ENCODE assay signal across 1 cellular context in the genomic region with DNA sequence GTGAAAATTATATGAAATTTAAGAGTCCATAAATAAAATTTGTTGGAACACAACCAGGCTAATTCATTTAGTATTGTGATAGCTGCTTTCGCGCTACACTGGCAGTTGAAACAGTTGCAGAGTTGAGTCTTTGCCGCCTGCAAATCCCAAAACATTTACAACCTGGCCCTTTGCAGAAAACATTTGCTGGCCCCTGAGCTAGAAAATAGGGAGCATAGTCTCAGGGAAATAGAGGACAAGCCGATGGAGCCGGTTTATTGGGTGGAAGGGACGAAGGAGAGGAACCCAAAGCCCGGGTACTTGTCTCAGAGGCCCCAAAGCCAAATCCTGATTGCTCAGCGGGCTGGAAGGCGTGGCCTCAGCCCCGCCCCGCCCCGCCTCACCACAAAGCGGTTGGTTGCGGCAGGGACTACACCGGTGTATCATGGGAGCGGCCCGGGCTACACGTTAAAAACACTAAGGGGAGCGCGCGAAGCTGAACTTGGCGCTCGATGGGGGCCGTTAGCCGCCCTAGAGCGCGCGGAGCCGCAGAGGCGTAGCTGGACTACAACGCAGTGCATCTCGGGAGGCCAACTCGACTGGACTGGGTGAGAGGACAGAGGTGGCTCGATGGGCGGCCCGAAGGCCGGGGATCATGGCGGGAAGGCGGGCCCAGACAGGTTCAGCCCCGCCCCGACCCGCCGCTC.
TF ChIP-seq lines count a peak whose summit lies in the region.

No MANE protein-coding gene starts in this region.

TF ChIP-seq in HepG2, 621 proteins besides CTCF, POLR2A, EP300 and RAD21 (continued from another document and continues in another):
- TF ChIP-seq, protein P1, sequence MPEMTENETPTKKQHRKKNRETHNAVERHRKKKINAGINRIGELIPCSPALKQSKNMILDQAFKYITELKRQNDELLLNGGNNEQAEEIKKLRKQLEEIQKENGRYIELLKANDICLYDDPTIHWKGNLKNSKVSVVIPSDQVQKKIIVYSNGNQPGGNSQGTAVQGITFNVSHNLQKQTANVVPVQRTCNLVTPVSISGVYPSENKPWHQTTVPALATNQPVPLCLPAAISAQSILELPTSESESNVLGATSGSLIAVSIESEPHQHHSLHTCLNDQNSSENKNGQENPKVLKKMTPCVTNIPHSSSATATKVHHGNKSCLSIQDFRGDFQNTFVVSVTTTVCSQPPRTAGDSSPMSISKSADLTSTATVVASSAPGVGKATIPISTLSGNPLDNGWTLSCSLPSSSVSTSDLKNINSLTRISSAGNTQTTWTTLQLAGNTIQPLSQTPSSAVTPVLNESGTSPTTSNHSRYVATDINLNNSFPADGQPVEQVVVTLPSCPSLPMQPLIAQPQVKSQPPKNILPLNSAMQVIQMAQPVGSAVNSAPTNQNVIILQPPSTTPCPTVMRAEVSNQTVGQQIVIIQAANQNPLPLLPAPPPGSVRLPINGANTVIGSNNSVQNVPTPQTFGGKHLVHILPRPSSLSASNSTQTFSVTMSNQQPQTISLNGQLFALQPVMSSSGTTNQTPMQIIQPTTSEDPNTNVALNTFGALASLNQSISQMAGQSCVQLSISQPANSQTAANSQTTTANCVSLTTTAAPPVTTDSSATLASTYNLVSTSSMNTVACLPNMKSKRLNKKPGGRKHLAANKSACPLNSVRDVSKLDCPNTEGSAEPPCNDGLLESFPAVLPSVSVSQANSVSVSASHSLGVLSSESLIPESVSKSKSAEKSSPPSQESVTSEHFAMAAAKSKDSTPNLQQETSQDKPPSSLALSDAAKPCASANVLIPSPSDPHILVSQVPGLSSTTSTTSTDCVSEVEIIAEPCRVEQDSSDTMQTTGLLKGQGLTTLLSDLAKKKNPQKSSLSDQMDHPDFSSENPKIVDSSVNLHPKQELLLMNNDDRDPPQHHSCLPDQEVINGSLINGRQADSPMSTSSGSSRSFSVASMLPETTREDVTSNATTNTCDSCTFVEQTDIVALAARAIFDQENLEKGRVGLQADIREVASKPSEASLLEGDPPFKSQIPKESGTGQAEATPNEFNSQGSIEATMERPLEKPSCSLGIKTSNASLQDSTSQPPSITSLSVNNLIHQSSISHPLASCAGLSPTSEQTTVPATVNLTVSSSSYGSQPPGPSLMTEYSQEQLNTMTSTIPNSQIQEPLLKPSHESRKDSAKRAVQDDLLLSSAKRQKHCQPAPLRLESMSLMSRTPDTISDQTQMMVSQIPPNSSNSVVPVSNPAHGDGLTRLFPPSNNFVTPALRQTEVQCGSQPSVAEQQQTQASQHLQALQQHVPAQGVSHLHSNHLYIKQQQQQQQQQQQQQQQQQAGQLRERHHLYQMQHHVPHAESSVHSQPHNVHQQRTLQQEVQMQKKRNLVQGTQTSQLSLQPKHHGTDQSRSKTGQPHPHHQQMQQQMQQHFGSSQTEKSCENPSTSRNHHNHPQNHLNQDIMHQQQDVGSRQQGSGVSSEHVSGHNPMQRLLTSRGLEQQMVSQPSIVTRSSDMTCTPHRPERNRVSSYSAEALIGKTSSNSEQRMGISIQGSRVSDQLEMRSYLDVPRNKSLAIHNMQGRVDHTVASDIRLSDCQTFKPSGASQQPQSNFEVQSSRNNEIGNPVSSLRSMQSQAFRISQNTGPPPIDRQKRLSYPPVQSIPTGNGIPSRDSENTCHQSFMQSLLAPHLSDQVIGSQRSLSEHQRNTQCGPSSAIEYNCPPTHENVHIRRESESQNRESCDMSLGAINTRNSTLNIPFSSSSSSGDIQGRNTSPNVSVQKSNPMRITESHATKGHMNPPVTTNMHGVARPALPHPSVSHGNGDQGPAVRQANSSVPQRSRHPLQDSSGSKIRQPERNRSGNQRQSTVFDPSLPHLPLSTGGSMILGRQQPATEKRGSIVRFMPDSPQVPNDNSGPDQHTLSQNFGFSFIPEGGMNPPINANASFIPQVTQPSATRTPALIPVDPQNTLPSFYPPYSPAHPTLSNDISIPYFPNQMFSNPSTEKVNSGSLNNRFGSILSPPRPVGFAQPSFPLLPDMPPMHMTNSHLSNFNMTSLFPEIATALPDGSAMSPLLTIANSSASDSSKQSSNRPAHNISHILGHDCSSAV (CRISPR knock-in tag; IDR thresholded peaks at IDR 0.05; ENCODE audit: borderline replicate concordance): no peak
- TF ChIP-seq MTA3 (CRISPR knock-in tag; IDR thresholded peaks at IDR 0.05): no peak
- no peak for TF ChIP-seq SRY (CRISPR knock-in tag; IDR thresholded peaks at IDR 0.05)
- TF ChIP-seq, protein P2, sequence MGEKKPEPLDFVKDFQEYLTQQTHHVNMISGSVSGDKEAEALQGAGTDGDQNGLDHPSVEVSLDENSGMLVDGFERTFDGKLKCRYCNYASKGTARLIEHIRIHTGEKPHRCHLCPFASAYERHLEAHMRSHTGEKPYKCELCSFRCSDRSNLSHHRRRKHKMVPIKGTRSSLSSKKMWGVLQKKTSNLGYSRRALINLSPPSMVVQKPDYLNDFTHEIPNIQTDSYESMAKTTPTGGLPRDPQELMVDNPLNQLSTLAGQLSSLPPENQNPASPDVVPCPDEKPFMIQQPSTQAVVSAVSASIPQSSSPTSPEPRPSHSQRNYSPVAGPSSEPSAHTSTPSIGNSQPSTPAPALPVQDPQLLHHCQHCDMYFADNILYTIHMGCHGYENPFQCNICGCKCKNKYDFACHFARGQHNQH (CRISPR knock-in tag; IDR thresholded peaks at IDR 0.05): peak; percentile 31; the same call in 1 of the 2 replicates
- TF ChIP-seq, protein P3, sequence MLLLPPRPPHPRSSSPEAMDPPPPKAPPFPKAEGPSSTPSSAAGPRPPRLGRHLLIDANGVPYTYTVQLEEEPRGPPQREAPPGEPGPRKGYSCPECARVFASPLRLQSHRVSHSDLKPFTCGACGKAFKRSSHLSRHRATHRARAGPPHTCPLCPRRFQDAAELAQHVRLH (CRISPR knock-in tag; IDR thresholded peaks at IDR 0.05; ENCODE audit: borderline replicate concordance, low read depth): no peak
- no peak for TF ChIP-seq ZNF136 (CRISPR knock-in tag; IDR thresholded peaks at IDR 0.05; ENCODE audit: low read depth)
- TF ChIP-seq NFIB (CRISPR knock-in tag; IDR thresholded peaks at IDR 0.05; ENCODE audit: borderline replicate concordance): no peak
- TF ChIP-seq, protein P4, sequence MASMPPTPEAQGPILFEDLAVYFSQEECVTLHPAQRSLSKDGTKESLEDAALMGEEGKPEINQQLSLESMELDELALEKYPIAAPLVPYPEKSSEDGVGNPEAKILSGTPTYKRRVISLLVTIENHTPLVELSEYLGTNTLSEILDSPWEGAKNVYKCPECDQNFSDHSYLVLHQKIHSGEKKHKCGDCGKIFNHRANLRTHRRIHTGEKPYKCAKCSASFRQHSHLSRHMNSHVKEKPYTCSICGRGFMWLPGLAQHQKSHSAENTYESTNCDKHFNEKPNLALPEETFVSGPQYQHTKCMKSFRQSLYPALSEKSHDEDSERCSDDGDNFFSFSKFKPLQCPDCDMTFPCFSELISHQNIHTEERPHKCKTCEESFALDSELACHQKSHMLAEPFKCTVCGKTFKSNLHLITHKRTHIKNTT (CRISPR knock-in tag; IDR thresholded peaks at IDR 0.05): no peak
- no peak for TF ChIP-seq EED (CRISPR knock-in tag; IDR thresholded peaks at IDR 0.05)
- TF ChIP-seq GATAD2A (CRISPR knock-in tag; IDR thresholded peaks at IDR 0.05): peak; percentile 49
- TF ChIP-seq NFKB2 (CRISPR knock-in tag; IDR thresholded peaks at IDR 0.05; ENCODE audit: borderline replicate concordance): peak; percentile 70; the same call in 1 of the 2 replicates
- TF ChIP-seq HNF4G (IDR thresholded peaks at IDR 0.05; ENCODE audit: borderline replicate concordance, low read depth, low read length): no peak
- TF ChIP-seq HNF4G (CRISPR knock-in tag; IDR thresholded peaks at IDR 0.05; ENCODE audit: borderline replicate concordance, low read depth): no peak
- TF ChIP-seq ZNF652 (CRISPR knock-in tag; IDR thresholded peaks at IDR 0.05; ENCODE audit: borderline replicate concordance, low read depth): no peak
- peak; percentile 43; the same call in 1 of the 2 replicates for TF ChIP-seq NCOA2 (CRISPR knock-in tag; IDR thresholded peaks at IDR 0.05)
- TF ChIP-seq KDM5B (CRISPR knock-in tag; IDR thresholded peaks at IDR 0.05; ENCODE audit: borderline replicate concordance): peak; percentile 32; the same call in 1 of the 2 replicates
- TF ChIP-seq, protein P5, sequence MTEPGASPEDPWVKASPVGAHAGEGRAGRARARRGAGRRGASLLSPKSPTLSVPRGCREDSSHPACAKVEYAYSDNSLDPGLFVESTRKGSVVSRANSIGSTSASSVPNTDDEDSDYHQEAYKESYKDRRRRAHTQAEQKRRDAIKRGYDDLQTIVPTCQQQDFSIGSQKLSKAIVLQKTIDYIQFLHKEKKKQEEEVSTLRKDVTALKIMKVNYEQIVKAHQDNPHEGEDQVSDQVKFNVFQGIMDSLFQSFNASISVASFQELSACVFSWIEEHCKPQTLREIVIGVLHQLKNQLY (CRISPR knock-in tag; IDR thresholded peaks at IDR 0.05): no peak
- TF ChIP-seq ZNF782 (CRISPR knock-in tag; IDR thresholded peaks at IDR 0.05; ENCODE audit: borderline replicate concordance): no peak
- TF ChIP-seq ZNF230 (CRISPR knock-in tag; IDR thresholded peaks at IDR 0.05): no peak
- TF ChIP-seq ZNF484 (CRISPR knock-in tag; IDR thresholded peaks at IDR 0.05; ENCODE audit: borderline replicate concordance, low read depth): no peak
- TF ChIP-seq EZH2 (conservative IDR thresholded peaks at IDR 0.05; ENCODE audit: low read depth, low read length): no peak
- no peak for TF ChIP-seq STAT5B (CRISPR knock-in tag; IDR thresholded peaks at IDR 0.05)
- no peak for TF ChIP-seq ZNF431 (CRISPR knock-in tag; IDR thresholded peaks at IDR 0.05; ENCODE audit: borderline replicate concordance, low read depth)
- TF ChIP-seq, protein P6, sequence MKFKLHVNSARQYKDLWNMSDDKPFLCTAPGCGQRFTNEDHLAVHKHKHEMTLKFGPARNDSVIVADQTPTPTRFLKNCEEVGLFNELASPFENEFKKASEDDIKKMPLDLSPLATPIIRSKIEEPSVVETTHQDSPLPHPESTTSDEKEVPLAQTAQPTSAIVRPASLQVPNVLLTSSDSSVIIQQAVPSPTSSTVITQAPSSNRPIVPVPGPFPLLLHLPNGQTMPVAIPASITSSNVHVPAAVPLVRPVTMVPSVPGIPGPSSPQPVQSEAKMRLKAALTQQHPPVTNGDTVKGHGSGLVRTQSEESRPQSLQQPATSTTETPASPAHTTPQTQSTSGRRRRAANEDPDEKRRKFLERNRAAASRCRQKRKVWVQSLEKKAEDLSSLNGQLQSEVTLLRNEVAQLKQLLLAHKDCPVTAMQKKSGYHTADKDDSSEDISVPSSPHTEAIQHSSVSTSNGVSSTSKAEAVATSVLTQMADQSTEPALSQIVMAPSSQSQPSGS (CRISPR knock-in tag; IDR thresholded peaks at IDR 0.05): peak; percentile 62; the same call in 1 of the 2 replicates
- TF ChIP-seq ZNF607 (CRISPR knock-in tag; IDR thresholded peaks at IDR 0.05; ENCODE audit: borderline replicate concordance): no peak
- no peak for TF ChIP-seq ZNF20 (CRISPR knock-in tag; IDR thresholded peaks at IDR 0.05)
- TF ChIP-seq ZNF441 (CRISPR knock-in tag; IDR thresholded peaks at IDR 0.05; ENCODE audit: borderline replicate concordance): peak; percentile 20; the same call in 1 of the 2 replicates
- TF ChIP-seq ZNF12 (CRISPR knock-in tag; IDR thresholded peaks at IDR 0.05): no peak
- TF ChIP-seq ZNF670 (CRISPR knock-in tag; IDR thresholded peaks at IDR 0.05; ENCODE audit: borderline replicate concordance): no peak
- peak; percentile 78 for TF ChIP-seq POGZ (CRISPR knock-in tag; IDR thresholded peaks at IDR 0.05)
- TF ChIP-seq, protein P7, sequence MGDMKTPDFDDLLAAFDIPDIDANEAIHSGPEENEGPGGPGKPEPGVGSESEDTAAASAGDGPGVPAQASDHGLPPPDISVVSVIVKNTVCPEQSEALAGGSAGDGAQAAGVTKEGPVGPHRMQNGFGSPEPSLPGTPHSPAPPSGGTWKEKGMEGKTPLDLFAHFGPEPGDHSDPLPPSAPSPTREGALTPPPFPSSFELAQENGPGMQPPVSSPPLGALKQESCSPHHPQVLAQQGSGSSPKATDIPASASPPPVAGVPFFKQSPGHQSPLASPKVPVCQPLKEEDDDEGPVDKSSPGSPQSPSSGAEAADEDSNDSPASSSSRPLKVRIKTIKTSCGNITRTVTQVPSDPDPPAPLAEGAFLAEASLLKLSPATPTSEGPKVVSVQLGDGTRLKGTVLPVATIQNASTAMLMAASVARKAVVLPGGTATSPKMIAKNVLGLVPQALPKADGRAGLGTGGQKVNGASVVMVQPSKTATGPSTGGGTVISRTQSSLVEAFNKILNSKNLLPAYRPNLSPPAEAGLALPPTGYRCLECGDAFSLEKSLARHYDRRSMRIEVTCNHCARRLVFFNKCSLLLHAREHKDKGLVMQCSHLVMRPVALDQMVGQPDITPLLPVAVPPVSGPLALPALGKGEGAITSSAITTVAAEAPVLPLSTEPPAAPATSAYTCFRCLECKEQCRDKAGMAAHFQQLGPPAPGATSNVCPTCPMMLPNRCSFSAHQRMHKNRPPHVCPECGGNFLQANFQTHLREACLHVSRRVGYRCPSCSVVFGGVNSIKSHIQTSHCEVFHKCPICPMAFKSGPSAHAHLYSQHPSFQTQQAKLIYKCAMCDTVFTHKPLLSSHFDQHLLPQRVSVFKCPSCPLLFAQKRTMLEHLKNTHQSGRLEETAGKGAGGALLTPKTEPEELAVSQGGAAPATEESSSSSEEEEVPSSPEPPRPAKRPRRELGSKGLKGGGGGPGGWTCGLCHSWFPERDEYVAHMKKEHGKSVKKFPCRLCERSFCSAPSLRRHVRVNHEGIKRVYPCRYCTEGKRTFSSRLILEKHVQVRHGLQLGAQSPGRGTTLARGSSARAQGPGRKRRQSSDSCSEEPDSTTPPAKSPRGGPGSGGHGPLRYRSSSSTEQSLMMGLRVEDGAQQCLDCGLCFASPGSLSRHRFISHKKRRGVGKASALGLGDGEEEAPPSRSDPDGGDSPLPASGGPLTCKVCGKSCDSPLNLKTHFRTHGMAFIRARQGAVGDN (CRISPR knock-in tag; IDR thresholded peaks at IDR 0.05): peak; percentile 89
- TF ChIP-seq ZBTB7B (CRISPR knock-in tag; IDR thresholded peaks at IDR 0.05): peak; percentile 66; the same call in 1 of the 2 replicates
- TF ChIP-seq, protein P8, sequence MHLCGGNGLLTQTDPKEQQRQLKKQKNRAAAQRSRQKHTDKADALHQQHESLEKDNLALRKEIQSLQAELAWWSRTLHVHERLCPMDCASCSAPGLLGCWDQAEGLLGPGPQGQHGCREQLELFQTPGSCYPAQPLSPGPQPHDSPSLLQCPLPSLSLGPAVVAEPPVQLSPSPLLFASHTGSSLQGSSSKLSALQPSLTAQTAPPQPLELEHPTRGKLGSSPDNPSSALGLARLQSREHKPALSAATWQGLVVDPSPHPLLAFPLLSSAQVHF (CRISPR knock-in tag; IDR thresholded peaks at IDR 0.05): no peak
- no peak for TF ChIP-seq MBD4 (IDR thresholded peaks at IDR 0.05; ENCODE audit: borderline replicate concordance, low read length)
- TF ChIP-seq ARNT2 (CRISPR knock-in tag; IDR thresholded peaks at IDR 0.05; ENCODE audit: low read depth): peak; percentile 17; the same call in 1 of the 2 replicates
- no peak for TF ChIP-seq ZKSCAN8 (CRISPR knock-in tag; IDR thresholded peaks at IDR 0.05; ENCODE audit: borderline replicate concordance)
- peak; percentile 66 for TF ChIP-seq CCDC6 (CRISPR knock-in tag; IDR thresholded peaks at IDR 0.05)
